In the genomic region with DNA sequence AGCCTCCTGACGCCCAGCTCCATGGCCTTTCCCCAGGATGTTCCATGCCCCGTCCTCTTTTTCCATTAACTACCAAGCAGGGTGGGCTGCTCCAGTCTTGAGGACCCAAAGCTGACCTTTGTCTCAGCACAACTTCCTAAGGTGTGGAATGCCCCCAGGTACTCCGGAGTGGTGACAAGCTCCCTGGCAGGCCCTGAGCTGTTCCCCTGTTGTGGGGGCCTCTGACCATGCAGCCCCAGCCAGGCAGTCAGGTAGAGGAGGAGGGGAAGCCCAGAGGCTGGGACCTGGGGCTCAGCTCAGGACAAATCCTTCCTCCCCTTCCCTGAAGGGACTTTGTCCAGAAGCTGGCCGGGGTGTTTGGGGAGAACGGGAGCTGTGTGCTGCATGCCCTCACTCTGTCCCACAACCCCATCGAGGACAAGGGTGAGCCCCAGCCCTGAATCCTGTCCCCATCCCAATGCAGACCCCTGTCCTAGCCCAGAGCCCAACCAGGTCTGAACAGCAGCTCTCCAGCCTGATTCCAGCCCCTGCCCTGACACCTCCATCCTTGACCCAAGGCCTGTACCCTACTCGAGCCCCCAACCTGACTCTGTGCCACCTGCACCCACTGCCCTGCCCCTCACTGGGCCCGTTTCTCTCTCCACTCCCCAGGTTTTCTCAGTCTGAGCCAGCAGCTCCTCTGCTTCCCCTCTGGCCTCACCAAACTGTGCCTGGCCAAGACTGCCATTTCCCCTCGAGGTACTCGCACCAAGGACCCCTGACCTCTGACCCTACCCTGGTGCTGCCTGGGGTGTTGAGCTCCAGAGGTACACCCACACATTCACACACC, we compare ENCODE assay signal across 20 cellular contexts. TPM values are rescaled to one million over a fixed set of nuclear protein-coding genes. Genes with fewer than 3 reads are reported as not detected.
DNase-seq lines count a peak whose midpoint lies in the region; ATAC-seq, FAIRE-seq and TF ChIP-seq lines count a peak whose summit lies in the region.
"Had no signal": no experiment of that assay in that cellular context is flagged by ENCODE, and none has a peak within 500 bp of the region (broad histone marks: within the 10 kb centered on the region; RNA-seq: fewer than 3 reads in every experiment).

No MANE protein-coding gene starts in this region.

- no peak for FAIRE-seq in GM12892 (lab: Jason Lieb, UNC)
- FAIRE-seq: GM12878, H1 had no signal

- no peaks in the 10 kb centered on the region for H3K36me3 ChIP-seq in spleen

- H3K36me3 Mint-ChIP-seq in activated naive CD8-positive, alpha-beta T cell treated with anti-CD3 and anti-CD28 coated beads, Interleukin-2, amount 10 ng/mL, durations not matched to agents 7 days and 5 days, result no peaks in the 10 kb centered on the region
- no peaks in the 10 kb centered on the region for H3K36me3 Mint-ChIP-seq in activated naive CD8-positive, alpha-beta T cell treated with anti-CD3 and anti-CD28 coated beads for 36 hours
- H3K36me3 Mint-ChIP-seq in effector memory CD8-positive, alpha-beta T cell (ENCODE audit: insufficient read depth), result no peaks in the 10 kb centered on the region

- ATAC-seq in activated naive CD8-positive, alpha-beta T cell treated with anti-CD3 and anti-CD28 coated beads, Interleukin-2, amount 10 ng/mL, durations not matched to agents 7 days and 5 days (ENCODE audit: low read depth), result no peak
- no peak for ATAC-seq in HG03280 (IDR thresholded peaks at IDR 0.05; ENCODE audit: unreplicated experiment)
- no peak for ATAC-seq in effector memory CD8-positive, alpha-beta T cell (replicated peaks)
- ATAC-seq: GM12878 had no signal

- TF ChIP-seq POLR2A in GM12892 (IDR thresholded peaks at IDR 0.05; ENCODE audit: low read depth, low read length) (no peak), spleen (IDR thresholded peaks at IDR 0.05) (no peak)

- H3K4me3 Mint-ChIP-seq in activated naive CD8-positive, alpha-beta T cell treated with anti-CD3 and anti-CD28 coated beads, Interleukin-2, amount 10 ng/mL, durations not matched to agents 7 days and 5 days, result no peak overlapping the region
- no peak overlapping the region for H3K4me3 Mint-ChIP-seq in activated naive CD8-positive, alpha-beta T cell treated with anti-CD3 and anti-CD28 coated beads for 36 hours
- H3K4me3 Mint-ChIP-seq in effector memory CD8-positive, alpha-beta T cell, result no peak overlapping the region

- peaks cover 8 to 35% (median 17%) of the 10 kb centered on the region in 6 donors for H3K4me1 ChIP-seq in spleen

- H3K27me3 ChIP-seq in spleen (replicated peaks in 1 of 7), result peaks cover 0 to 30% (median 0%) of the 10 kb centered on the region in 7 donors

- H3K27me3 Mint-ChIP-seq in activated naive CD8-positive, alpha-beta T cell treated with anti-CD3 and anti-CD28 coated beads, Interleukin-2, amount 10 ng/mL, durations not matched to agents 7 days and 5 days, result peaks cover 12% of the 10 kb centered on the region
- peaks cover 3% of the 10 kb centered on the region for H3K27me3 Mint-ChIP-seq in activated naive CD8-positive, alpha-beta T cell treated with anti-CD3 and anti-CD28 coated beads for 36 hours
- no peaks in the 10 kb centered on the region for H3K27me3 Mint-ChIP-seq in effector memory CD8-positive, alpha-beta T cell

- H3K27ac Mint-ChIP-seq in activated naive CD8-positive, alpha-beta T cell treated with anti-CD3 and anti-CD28 coated beads, Interleukin-2, amount 10 ng/mL, durations not matched to agents 7 days and 5 days, result no peak overlapping the region
- no peak overlapping the region for H3K27ac Mint-ChIP-seq in activated naive CD8-positive, alpha-beta T cell treated with anti-CD3 and anti-CD28 coated beads for 36 hours
- peak overlapping the region in 1 of 2 donors; percentile 75 for H3K27ac Mint-ChIP-seq in effector memory CD8-positive, alpha-beta T cell

- no peaks in the 10 kb centered on the region for H3K9me3 Mint-ChIP-seq in activated naive CD8-positive, alpha-beta T cell treated with anti-CD3 and anti-CD28 coated beads, Interleukin-2, amount 10 ng/mL, durations not matched to agents 7 days and 5 days
- H3K9me3 Mint-ChIP-seq in activated naive CD8-positive, alpha-beta T cell treated with anti-CD3 and anti-CD28 coated beads for 36 hours, result no peaks in the 10 kb centered on the region
- no peaks in the 10 kb centered on the region for H3K9me3 Mint-ChIP-seq in effector memory CD8-positive, alpha-beta T cell

- no peaks in the 10 kb centered on the region for H3K9me3 ChIP-seq in spleen
- H3K9me3 ChIP-seq: Caco-2 had no signal

- TF ChIP-seq CTCF in spleen (IDR thresholded peaks at IDR 0.05 in 8 of 11, conservative IDR thresholded peaks at IDR 0.05 in 3 of 11), result no peak

- peak; percentile 30 for DNase-seq in activated naive CD8-positive, alpha-beta T cell treated with anti-CD3 and anti-CD28 coated beads, Interleukin-2, amount 10 ng/mL, durations not matched to agents 7 days and 5 days
- DNase-seq in activated naive CD8-positive, alpha-beta T cell treated with anti-CD3 and anti-CD28 coated beads for 36 hours, result no peak
- DNase-seq in GM12892 (ENCODE audit: insufficient read length) (peak; percentile 7), epidermal melanocyte (ENCODE audit: insufficient read length, low spot score) (peak; percentile 7), spleen (peak; percentile 69), DMS153 treated with DMSO at 0.1 percent for 48 hours (lab: John Stamatoyannopoulos, UW; ENCODE audit: unreplicated experiment) (no peak)
- no peak for DNase-seq in effector memory CD8-positive, alpha-beta T cell
- DNase-seq: AML-193, DMS153, KG1, NCI-H1694 treated with DMSO at 0.1 percent for 48 hours, NCI-H226, NCI-H524, NCI-H82, OCI-M1, SIG-M5 had no signal

- H3K27ac ChIP-seq in spleen, result no peak overlapping the region

- peaks cover 9% of the 10 kb centered on the region for H3K4me1 Mint-ChIP-seq in activated naive CD8-positive, alpha-beta T cell treated with anti-CD3 and anti-CD28 coated beads, Interleukin-2, amount 10 ng/mL, durations not matched to agents 7 days and 5 days
- peaks cover 16% of the 10 kb centered on the region for H3K4me1 Mint-ChIP-seq in activated naive CD8-positive, alpha-beta T cell treated with anti-CD3 and anti-CD28 coated beads for 36 hours
- H3K4me1 Mint-ChIP-seq in effector memory CD8-positive, alpha-beta T cell (ENCODE audit: low read depth in 2 of 2), result peaks cover 14 to 25% of the 10 kb centered on the region in 2 donors

- no peak overlapping the region for H3K4me3 ChIP-seq in spleen
- H3K4me3 ChIP-seq: GM12878 had no signal

- intact Hi-C loops in spleen (cut with DNase I; ENCODE audit: low total_unique reads), result no loop called here

- 78 to 87% (median 81%) methylated on average over 10 of the region's 10 CpGs for WGBS in spleen, 5 donors

- POLR2A ChIA-PET in activated naive CD8-positive, alpha-beta T cell treated with anti-CD3 and anti-CD28 coated beads, Interleukin-2, amount 10 ng/mL, durations not matched to agents 7 days and 5 days (lab: Charles Lee), result interaction anchor here (4.0 to 4.3 kb wide), 3 partner anchors 25 to 105 kb away, joined by 21 to 35 read pairs (median 28); a partner anchor contains a TSS

RNA-seq across cellular contexts. Expression of a gene that starts 4.4 kb away (rescaled TPM):
- under 1 TPM; 0.80 to 0.91 TPM for total RNA-seq in activated naive CD8-positive, alpha-beta T cell treated with anti-CD3 and anti-CD28 coated beads, Interleukin-2, amount 10 ng/mL, durations not matched to agents 7 days and 5 days
- total RNA-seq in activated naive CD8-positive, alpha-beta T cell treated with anti-CD3 and anti-CD28 coated beads for 36 hours, result under 1 TPM; 0.43 to 0.56 TPM
- 0.95 TPM for polyA plus RNA-seq in GM12892 (2012; ENCODE audit: missing spikeins)
- 1 to 10 TPM in 6 of 7 donors, under 1 TPM in 1; 0.44 to 3.2 (median 1.5) TPM for total RNA-seq in spleen
- polyA plus RNA-seq in spleen, result 1 to 10 TPM in 2 of 3 donors, under 1 TPM in 1; 0.39 to 1.8 (median 1.0) TPM

RNA-seq across cellular contexts. Expression of a gene that starts 15.2 kb away (rescaled TPM):
- total RNA-seq in activated naive CD8-positive, alpha-beta T cell treated with anti-CD3 and anti-CD28 coated beads, Interleukin-2, amount 10 ng/mL, durations not matched to agents 7 days and 5 days, result under 1 TPM in 1 of 2 experiments, not detected in 1; 0.14 TPM
- not detected for total RNA-seq in activated naive CD8-positive, alpha-beta T cell treated with anti-CD3 and anti-CD28 coated beads for 36 hours
- polyA plus RNA-seq in GM12892 (2012; ENCODE audit: missing spikeins), result not detected
- under 1 TPM in 1 of 7 donors, not detected in 6; 0.13 TPM for total RNA-seq in spleen
- under 1 TPM in 1 of 3 donors, not detected in 2; 0.03 TPM for polyA plus RNA-seq in spleen
- total RNA-seq: Caco-2, H1 had no signal

RNA-seq across cellular contexts. Expression of a gene that starts 37.9 kb away (rescaled TPM):
- 10 to 100 TPM; 47.4 to 50.6 TPM for total RNA-seq in activated naive CD8-positive, alpha-beta T cell treated with anti-CD3 and anti-CD28 coated beads, Interleukin-2, amount 10 ng/mL, durations not matched to agents 7 days and 5 days
- 100 to 1,000 TPM; 110 TPM for total RNA-seq in activated naive CD8-positive, alpha-beta T cell treated with anti-CD3 and anti-CD28 coated beads for 36 hours
- polyA plus RNA-seq in GM12892 (2012; ENCODE audit: missing spikeins), result 33.9 TPM
- 10 to 100 TPM; 31.4 to 52.3 (median 34.9) TPM for total RNA-seq in spleen
- 10 to 100 TPM; 25.3 to 35.7 (median 27.9) TPM for polyA plus RNA-seq in spleen

RNA-seq across cellular contexts. Expression of a gene that starts 58.4 kb away (rescaled TPM):
- 100 to 1,000 TPM; 100 to 105 TPM for total RNA-seq in activated naive CD8-positive, alpha-beta T cell treated with anti-CD3 and anti-CD28 coated beads, Interleukin-2, amount 10 ng/mL, durations not matched to agents 7 days and 5 days
- total RNA-seq in activated naive CD8-positive, alpha-beta T cell treated with anti-CD3 and anti-CD28 coated beads for 36 hours, result 10 to 100 TPM; 56.0 to 56.7 TPM
- 41.5 TPM for polyA plus RNA-seq in GM12892 (2012; ENCODE audit: missing spikeins)
- 100 to 1,000 TPM in 2 of 7 donors, 10 to 100 TPM in 5; 73.8 to 110 (median 80.9) TPM for total RNA-seq in spleen
- 10 to 100 TPM; 28.7 to 42.5 (median 32.4) TPM for polyA plus RNA-seq in spleen

RNA-seq across cellular contexts. Expression of a gene that starts 58.6 kb away (rescaled TPM):
- total RNA-seq in activated naive CD8-positive, alpha-beta T cell treated with anti-CD3 and anti-CD28 coated beads, Interleukin-2, amount 10 ng/mL, durations not matched to agents 7 days and 5 days, result 1 to 10 TPM; 3.3 to 3.4 TPM
- total RNA-seq in activated naive CD8-positive, alpha-beta T cell treated with anti-CD3 and anti-CD28 coated beads for 36 hours, result 1 to 10 TPM; 1.8 to 2.6 TPM
- polyA plus RNA-seq in GM12892 (2012; ENCODE audit: missing spikeins), result 0.45 TPM
- total RNA-seq in spleen, result 1 to 10 TPM; 2.0 to 7.8 (median 4.2) TPM
- 1 to 10 TPM; 2.7 to 4.7 (median 3.7) TPM for polyA plus RNA-seq in spleen

Comparison
In these comparisons a context has a peak if more than half of its experiments do, and no peak if none do; other contexts are left out.
1. DNase-seq: peak in activated naive CD8-positive, alpha-beta T cell treated with anti-CD3 and anti-CD28 coated beads, Interleukin-2, amount 10 ng/mL, durations not matched to agents 7 days and 5 days (single experiment), GM12892 (single experiment), epidermal melanocyte (single experiment) and spleen (single experiment); none in activated naive CD8-positive, alpha-beta T cell treated with anti-CD3 and anti-CD28 coated beads for 36 hours (single experiment), DMS153 treated with DMSO at 0.1 percent for 48 hours (single experiment) and effector memory CD8-positive, alpha-beta T cell (0 of 3).